ENCODE assay signal across 14 cellular contexts in genomic region chr16:10922328-10923145, GRCh38. TPM values are rescaled to one million over a fixed set of nuclear protein-coding genes. Genes with fewer than 3 reads are reported as not detected.
A peak's percentile ranks its signal among the peaks of the same experiment; 100 is the strongest.
DNase-seq lines count a peak whose midpoint lies in the region; ATAC-seq and TF ChIP-seq lines count a peak whose summit lies in the region.
"Had no signal": no experiment of that assay in that cellular context is flagged by ENCODE, and none has a peak within 500 bp of the region (broad histone marks: within the 10 kb centered on the region; RNA-seq: fewer than 3 reads in every experiment).

No MANE protein-coding gene starts in this region.

- H3K27ac Mint-ChIP-seq in CD4-positive, alpha-beta T cell: no peak overlapping the region

- POLR2A ChIA-PET in CD4-positive, alpha-beta T cell (lab: Charles Lee): no interaction called here

- H3K4me1 ChIP-seq in BLaER1 (peaks cover 33% of the 10 kb centered on the region), ascending aorta (peaks cover 5 to 44% of the 10 kb centered on the region in 2 donors), gastrocnemius medialis (peaks cover 52 to 61% of the 10 kb centered on the region in 2 donors)
- H3K4me1 ChIP-seq: SJSA1 had no signal

- CTCF ChIA-PET in CD4-positive, alpha-beta T cell (lab: Charles Lee): no interaction called here

- ATAC-seq in left ventricle myocardium superior: peak; percentile 67
- ATAC-seq in gastrocnemius medialis: peak; percentile 3 to 21
- ATAC-seq in CD4-positive, alpha-beta T cell (ENCODE audit: poor library complexity): no peak

- no peaks in the 10 kb centered on the region for H3K27me3 Mint-ChIP-seq in CD4-positive, alpha-beta T cell

- H3K9me3 ChIP-seq in BLaER1 (no peaks in the 10 kb centered on the region), ascending aorta (no peaks in the 10 kb centered on the region), gastrocnemius medialis (no peaks in the 10 kb centered on the region)
- no peaks in the 10 kb centered on the region for H3K9me3 ChIP-seq in CD4-positive, alpha-beta T cell (ENCODE audit: control insufficient read depth, low read length)
- H3K9me3 ChIP-seq: SJSA1 had no signal

- H4K20me1 ChIP-seq in BLaER1: peaks cover 84% of the 10 kb centered on the region

- DNase-seq in ascending aorta (ENCODE audit: low spot score in 2 of 2): peak; percentile 62 to 88
- peak; percentile 91 for DNase-seq in left ventricle myocardium superior
- peak; percentile 78 to 88 for DNase-seq in gastrocnemius medialis
- DNase-seq in NCI-H128 (lab: John Stamatoyannopoulos, UW; ENCODE audit: unreplicated experiment): no peak
- no peak for DNase-seq in CD4-positive, alpha-beta T cell
- DNase-seq in DMS153 treated with DMSO at 0.1 percent for 48 hours (lab: John Stamatoyannopoulos, UW; ENCODE audit: unreplicated experiment): no peak
- no peak for DNase-seq in amniotic stem cell (lab: John Stamatoyannopoulos, UW)
- DNase-seq: effector memory CD4-positive, alpha-beta T cell; NCI-H1105 treated with DMSO at 0.1 percent for 48 hours; NCI-H82 had no signal

- no peak for TF ChIP-seq CTCF in ascending aorta (IDR thresholded peaks at IDR 0.05)
- TF ChIP-seq CTCF in gastrocnemius medialis (IDR thresholded peaks at IDR 0.05 in 4 of 5, conservative IDR thresholded peaks at IDR 0.05 in 1 of 5): no peak
- no peak for TF ChIP-seq CTCF in CD4-positive, alpha-beta T cell (IDR thresholded peaks at IDR 0.05)

- peaks cover 41% of the 10 kb centered on the region for H3K36me3 Mint-ChIP-seq in CD4-positive, alpha-beta T cell (ENCODE audit: low read depth)

- no peak overlapping the region for H3K9ac ChIP-seq in BLaER1

- no peaks in the 10 kb centered on the region for H3K27me3 ChIP-seq in BLaER1
- H3K27me3 ChIP-seq in ascending aorta: no peaks in the 10 kb centered on the region
- no peaks in the 10 kb centered on the region for H3K27me3 ChIP-seq in gastrocnemius medialis
- no peaks in the 10 kb centered on the region for H3K27me3 ChIP-seq in CD4-positive, alpha-beta T cell (ENCODE audit: control insufficient read depth, insufficient read depth, low read length)
- H3K27me3 ChIP-seq: SJSA1 had no signal

- intact Hi-C loops in ascending aorta (cut with DNase I) (loop anchor here (2.0 kb wide), 1 partner anchor 20 kb away; the partner anchor contains the start of gene DEXI), left ventricle myocardium superior (cut with micrococcal nuclease) (loop anchor here (10.0 kb wide), 1 partner anchor 98 kb away; no protein-coding TSS in a partner anchor), gastrocnemius medialis (cut with DNase I; ENCODE audit: low total_unique reads) (loop anchor here (2.0 to 5.0 kb wide), 2 partner anchors 16 to 225 kb away; no protein-coding TSS in a partner anchor)
- intact Hi-C loops in CD4-positive, alpha-beta T cell (cut with DNase I, micrococcal nuclease): no loop called here

- H3K4me3 ChIP-seq in BLaER1: no peak overlapping the region
- peak overlapping the region; percentile 1 to 2 for H3K4me3 ChIP-seq in ascending aorta
- no peak overlapping the region for H3K4me3 ChIP-seq in gastrocnemius medialis
- H3K4me3 ChIP-seq: SJSA1 had no signal

- H3K4me2 ChIP-seq in BLaER1: no peak overlapping the region

- peaks cover 4% of the 10 kb centered on the region for H3K4me1 Mint-ChIP-seq in CD4-positive, alpha-beta T cell (ENCODE audit: low read depth)

- H3K27ac ChIP-seq in BLaER1 (peak overlapping the region; percentile 9; the same call in 1 of the 2 replicates), ascending aorta (peak overlapping the region; percentile 70 to 73), gastrocnemius medialis (peak overlapping the region; percentile 92 to 94 (median 93))
- no peak overlapping the region for H3K27ac ChIP-seq in CD4-positive, alpha-beta T cell (ENCODE audit: low read depth, low read length)
- H3K27ac ChIP-seq: C4-2B, SJSA1, VCaP had no signal

- in situ Hi-C loops in gastrocnemius medialis (cut with MboI; ENCODE audit: low sequenced_read_pairs in 4 of 4): loop anchor here in 2 of 4 donors (5.0 to 25.0 kb wide), 2 partner anchors 180 to 410 kb away; partner anchors contain the start of gene NUBP1 (in 1 of the 2)

- no peak overlapping the region for H3K4me3 Mint-ChIP-seq in CD4-positive, alpha-beta T cell

- no peaks in the 10 kb centered on the region for H3K9me3 Mint-ChIP-seq in CD4-positive, alpha-beta T cell

- TF ChIP-seq POLR2A in gastrocnemius medialis (IDR thresholded peaks at IDR 0.05): no peak

- H3K36me3 ChIP-seq in BLaER1 (peaks cover 100% of the 10 kb centered on the region), ascending aorta (peaks cover 9 to 30% of the 10 kb centered on the region in 2 donors), gastrocnemius medialis (peaks cover 0 to 18% of the 10 kb centered on the region in 2 donors)

RNA-seq across cellular contexts. Expression of gene DEXI, which starts 19.7 kb away (rescaled TPM):
- total RNA-seq in ascending aorta (94.2 TPM), left ventricle myocardium superior (124 TPM), gastrocnemius medialis (100 to 1,000 TPM in 3 of 4 donors, 10 to 100 TPM in 1; 83.9 to 184 (median 127) TPM)
- 1 to 10 TPM; 5.8 to 7.2 TPM for total RNA-seq in CD4-positive, alpha-beta T cell

RNA-seq across cellular contexts. Expression of gene CLEC16A, which starts 21.8 kb away (rescaled TPM):
- total RNA-seq in ascending aorta: 16.2 TPM
- 20.6 TPM for total RNA-seq in left ventricle myocardium superior
- total RNA-seq in gastrocnemius medialis: 10 to 100 TPM; 24.5 to 33.0 (median 29.3) TPM
- 10 to 100 TPM; 21.7 to 22.7 TPM for total RNA-seq in CD4-positive, alpha-beta T cell

RNA-seq across cellular contexts. Expression of gene CIITA, which starts 45.5 kb away (rescaled TPM):
- total RNA-seq in ascending aorta (19.4 TPM), left ventricle myocardium superior (12.2 TPM), gastrocnemius medialis (1 to 10 TPM; 2.3 to 9.1 (median 5.1) TPM)
- 1 to 10 TPM; 2.4 to 3.0 TPM for total RNA-seq in CD4-positive, alpha-beta T cell

Comparison
In these comparisons a context has a peak if more than half of its experiments do, and no peak if none do; other contexts are left out.
1. H3K4me3 ChIP-seq: peak in ascending aorta (2 of 2); none in BLaER1 (single experiment) and gastrocnemius medialis (0 of 4).
2. DNase-seq: peak in ascending aorta (2 of 2), left ventricle myocardium superior (single experiment) and gastrocnemius medialis (2 of 2); none in NCI-H128 (single experiment), CD4-positive, alpha-beta T cell (0 of 10), DMS153 treated with DMSO at 0.1 percent for 48 hours (single experiment) and amniotic stem cell (single experiment).
3. RNA of gene DEXI, which starts 19.7 kb away (total RNA-seq): 83.9 to 184 TPM in gastrocnemius medialis, 124 TPM in left ventricle myocardium superior (single experiment) and 94.2 TPM in ascending aorta (single experiment); 5.8 to 7.2 TPM in CD4-positive, alpha-beta T cell; every median in the first group is over 10 times any median in the second.
4. intact Hi-C loops: an anchor here in ascending aorta (2.0 kb wide), left ventricle myocardium superior (10.0 kb wide) and gastrocnemius medialis (2.0 to 5.0 kb wide); none called in CD4-positive, alpha-beta T cell.